Comparison of ENCODE assay signal across 9 cellular contexts in the genomic region with DNA sequence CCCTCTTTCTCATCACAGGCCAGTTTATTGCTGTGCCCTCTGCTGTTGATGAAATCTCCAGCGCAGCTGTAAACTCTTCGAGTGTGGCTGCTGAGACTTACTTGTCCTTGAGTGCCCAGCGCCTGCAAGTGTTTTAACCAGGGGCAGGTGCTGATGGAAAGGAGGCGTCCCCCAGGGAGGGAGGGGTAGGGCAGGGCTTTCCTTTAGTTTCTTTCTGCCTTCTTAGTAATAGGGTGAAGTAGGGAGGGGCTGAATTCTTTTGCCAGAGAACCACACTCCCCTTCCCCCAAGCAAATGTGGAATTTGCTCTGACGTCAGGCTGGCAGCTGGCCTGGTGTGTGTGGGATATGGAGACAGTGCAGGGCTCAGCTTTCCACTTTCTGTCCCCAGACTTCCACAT.
A peak's percentile ranks its signal among the peaks of the same experiment; 100 is the strongest.
DNase-seq lines count a peak whose midpoint lies in the region; ATAC-seq and TF ChIP-seq lines count a peak whose summit lies in the region.
"Had no signal": no experiment of that assay in that cellular context is flagged by ENCODE, and none has a peak within 500 bp of the region (broad histone marks: within the 10 kb centered on the region; RNA-seq: fewer than 3 reads in every experiment).

No MANE protein-coding gene starts in this region.

- no peaks in the 10 kb centered on the region for H3K9me3 Mint-ChIP-seq in natural killer cell

- H3K27me3 ChIP-seq in OCI-LY1 (ENCODE audit: insufficient read depth, low read length): no peaks in the 10 kb centered on the region

- no peaks in the 10 kb centered on the region for H3K79me2 ChIP-seq in OCI-LY1 (ENCODE audit: insufficient read depth, low read length)

- TF ChIP-seq CTCF in OCI-LY1 (IDR thresholded peaks at IDR 0.05; ENCODE audit: low read length) (no peak), natural killer cell (IDR thresholded peaks at IDR 0.05) (no peak)

- no peak overlapping the region for H3K4me3 Mint-ChIP-seq in natural killer cell

- H3K27ac ChIP-seq in OCI-LY1 (ENCODE audit: low read depth, low read length, poor library complexity, severe bottlenecking): peak overlapping the region; percentile 79

- H3K9me2 ChIP-seq in OCI-LY1 (ENCODE audit: low read depth, low read length): no peaks in the 10 kb centered on the region

- H3K27me3 Mint-ChIP-seq in natural killer cell (ENCODE audit: low read depth in 2 of 2): no peaks in the 10 kb centered on the region

- H3F3A ChIP-seq in OCI-LY1 (ENCODE audit: insufficient read depth, low read length): no peaks in the 10 kb centered on the region

- no peak overlapping the region for H3K9ac ChIP-seq in OCI-LY1 (ENCODE audit: low read length)

- H3K36me3 ChIP-seq in OCI-LY1 (ENCODE audit: insufficient read depth, low read length): peaks cover 56% of the 10 kb centered on the region

- ATAC-seq in natural killer cell: no peak
- no peak for ATAC-seq in HG02798 (IDR thresholded peaks at IDR 0.05; ENCODE audit: poor library complexity, unreplicated experiment)
- no peak for ATAC-seq in HG03457 (IDR thresholded peaks at IDR 0.05; ENCODE audit: unreplicated experiment)
- no peak for ATAC-seq in GM21717 (IDR thresholded peaks at IDR 0.05; ENCODE audit: unreplicated experiment)

- H3K4me3 ChIP-seq in OCI-LY1 (ENCODE audit: low read depth, low read length, poor library complexity, severe bottlenecking): no peak overlapping the region
- H3K4me3 ChIP-seq: HAP-1 had no signal

- peak; percentile 89 for DNase-seq in ELF-1 (ENCODE audit: low read depth, low spot score)
- DNase-seq in fibroblast of gingiva (ENCODE audit: low read depth): peak; percentile 94
- no peak for DNase-seq in natural killer cell
- no peak for DNase-seq in stimulated activated CD4-positive, alpha-beta T cell treated with anti-CD3 and anti-CD28 coated beads, Interleukin-15, amount 100 ng/mL, for 24 hours

- peaks cover 30 to 31% of the 10 kb centered on the region in 2 donors for H3K4me1 Mint-ChIP-seq in natural killer cell

- H3K36me3 Mint-ChIP-seq in natural killer cell: peaks cover 30% of the 10 kb centered on the region

- no peak overlapping the region for H3K4me2 ChIP-seq in OCI-LY1 (ENCODE audit: low read length)

- H3K4me1 ChIP-seq in OCI-LY1 (ENCODE audit: insufficient read depth, low read length, severe bottlenecking): peaks cover 34% of the 10 kb centered on the region
- H3K4me1 ChIP-seq: HAP-1 had no signal

- intact Hi-C loops in natural killer cell (cut with micrococcal nuclease): no loop called here

- no peaks in the 10 kb centered on the region for H3K9me3 ChIP-seq in OCI-LY1 (ENCODE audit: low read length)
- H3K9me3 ChIP-seq: HAP-1 had no signal

- no peak overlapping the region for H2AFZ ChIP-seq in OCI-LY1 (ENCODE audit: low read length)

- H4K20me1 ChIP-seq in OCI-LY1 (ENCODE audit: insufficient read depth, low read length): no peaks in the 10 kb centered on the region

- H3K27ac Mint-ChIP-seq in natural killer cell: peak overlapping the region; percentile 13 to 56

Comparison
In these comparisons a context has a peak if more than half of its experiments do, and no peak if none do; other contexts are left out.
1. DNase-seq: peak in ELF-1 (single experiment) and fibroblast of gingiva (single experiment); none in natural killer cell (single experiment) and stimulated activated CD4-positive, alpha-beta T cell treated with anti-CD3 and anti-CD28 coated beads, Interleukin-15, amount 100 ng/mL, for 24 hours (single experiment).